In the genomic region with DNA sequence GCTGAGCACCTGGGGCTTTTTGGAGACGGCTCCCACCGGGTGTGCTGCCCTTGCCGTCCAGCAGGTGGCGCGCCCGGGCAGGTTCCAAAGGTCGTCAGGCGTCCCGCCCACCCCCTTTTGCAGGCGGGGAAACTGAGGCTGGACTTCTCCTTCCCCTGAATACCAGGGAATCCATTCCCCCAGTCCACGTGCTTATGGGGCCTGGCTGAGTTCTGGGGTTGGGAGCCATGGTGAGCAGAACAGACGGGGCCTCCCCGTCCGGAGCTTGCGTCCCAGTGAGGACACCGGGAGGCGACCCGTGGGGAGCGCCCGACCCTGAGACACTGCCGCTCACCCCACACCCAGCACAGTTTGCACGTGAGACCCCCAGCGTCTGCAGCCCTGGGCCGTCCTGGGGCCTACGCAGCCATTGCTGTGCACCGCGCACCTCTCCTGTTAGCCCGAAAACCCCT, we compare ENCODE assay signal across 8 cellular contexts. TPM values are rescaled to one million over a fixed set of nuclear protein-coding genes. Genes with fewer than 3 reads are reported as not detected.
DNase-seq lines count a peak whose midpoint lies in the region; ATAC-seq, FAIRE-seq and TF ChIP-seq lines count a peak whose summit lies in the region.

No MANE protein-coding gene starts in this region.

- no peak overlapping the region for H3K4ac ChIP-seq in H1 (replicated peaks; ENCODE audit: insufficient read length, low read depth, low read length)

- ATAC-seq in activated CD8-positive, alpha-beta T cell treated with anti-CD3 and anti-CD28 coated beads, Interleukin-2, amount 10 ng/mL, durations not matched to agents 7 days and 5 days: peak; percentile 60
- ATAC-seq in HG03196 (IDR thresholded peaks at IDR 0.05; ENCODE audit: unreplicated experiment): no peak

- no peaks in the 10 kb centered on the region for H3K79me2 ChIP-seq in H1 (ENCODE audit: control insufficient read depth in 1 of 2, insufficient read depth in 2 of 2, low read length in 2 of 2)
- H3K79me2 ChIP-seq in neural progenitor cell (ENCODE audit: low read depth): no peaks in the 10 kb centered on the region

- peak overlapping the region; percentile 24; the same call in 1 of the 2 replicates for H3K18ac ChIP-seq in H1 (ENCODE audit: extremely low read depth, low read length)

- H3K9ac ChIP-seq in H1 (replicated peaks in 1 of 4; ENCODE audit: extremely low read depth in 1 of 4, low read depth in 3 of 4, low read length in 3 of 4): no peak overlapping the region
- no peak overlapping the region for H3K9ac ChIP-seq in neural progenitor cell

- H3K56ac ChIP-seq in H1 (replicated peaks; ENCODE audit: insufficient read length, low read depth, low read length): no peak overlapping the region

- H3K4me3 Mint-ChIP-seq in HFFc6 (no peak overlapping the region), neural progenitor cell (no peak overlapping the region)
- no peak overlapping the region for H3K4me3 Mint-ChIP-seq in activated CD8-positive, alpha-beta T cell treated with anti-CD3 and anti-CD28 coated beads, Interleukin-2, amount 10 ng/mL, durations not matched to agents 7 days and 5 days

- no peak overlapping the region for H3K4me2 ChIP-seq in H1 (ENCODE audit: insufficient read depth in 1 of 2, low read depth in 2 of 2, low read length in 2 of 2)
- H3K4me2 ChIP-seq in neural progenitor cell: no peak overlapping the region

- H4K20me1 ChIP-seq in H1 (replicated peaks in 1 of 2; ENCODE audit: control insufficient read depth in 1 of 2, insufficient read depth in 2 of 2, low read length in 2 of 2): peaks cover 0 to 8% of the 10 kb centered on the region in 2 experiments
- no peaks in the 10 kb centered on the region for H4K20me1 ChIP-seq in neural progenitor cell (ENCODE audit: low read depth)

- no peaks in the 10 kb centered on the region for H3K23me2 ChIP-seq in H1 (ENCODE audit: low read depth, low read length)

- H3K23ac ChIP-seq in H1 (ENCODE audit: insufficient read length): no peak overlapping the region

- H3K27me3 ChIP-seq in H1 (replicated peaks in 1 of 4; ENCODE audit: control insufficient read depth in 3 of 4, extremely low read depth in 1 of 4, insufficient read depth in 3 of 4, low read length in 3 of 4) (no peaks in the 10 kb centered on the region; a peak in 1 of 7 replicates), neural progenitor cell (no peaks in the 10 kb centered on the region)

- H4K8ac ChIP-seq in H1 (ENCODE audit: extremely low read depth, insufficient read depth, low read length): no peak overlapping the region

- no peak overlapping the region for H4K5ac ChIP-seq in H1 (ENCODE audit: insufficient read length, low read depth, low read length)

- FAIRE-seq in H1 (lab: Jason Lieb, UNC): no peak

- peak; percentile 97 for TF ChIP-seq CTCF in HFFc6 (IDR thresholded peaks at IDR 0.05)
- TF ChIP-seq CTCF in H1 (IDR thresholded peaks at IDR 0.05; ENCODE audit: control extremely low read depth in 1 of 3, insufficient read depth in 1 of 3, low read depth in 1 of 3, low read length in 3 of 3): peak; percentile 81 to 90 (median 89)
- TF ChIP-seq CTCF in neural progenitor cell (IDR thresholded peaks at IDR 0.05): peak; percentile 94

- CTCF ChIA-PET in activated CD8-positive, alpha-beta T cell treated with anti-CD3 and anti-CD28 coated beads, Interleukin-2, amount 10 ng/mL, durations not matched to agents 7 days and 5 days (lab: Charles Lee): no interaction called here
- CTCF ChIA-PET in H1 (lab: Charles Lee; ENCODE audit: partially characterized antibody): interaction anchor here (0.8 to 1.6 kb wide), 19 partner anchors 8 to 134 kb away, joined by 3 to 20 read pairs (median 4); no protein-coding TSS in a partner anchor

- H4K91ac ChIP-seq in H1 (replicated peaks; ENCODE audit: insufficient read length, low read length): no peak overlapping the region

- H2BK15ac ChIP-seq in H1 (ENCODE audit: low read length): no peak overlapping the region

- peaks cover 12% of the 10 kb centered on the region for H3K9me3 Mint-ChIP-seq in HFFc6
- H3K9me3 Mint-ChIP-seq in activated CD8-positive, alpha-beta T cell treated with anti-CD3 and anti-CD28 coated beads, Interleukin-2, amount 10 ng/mL, durations not matched to agents 7 days and 5 days (ENCODE audit: insufficient read depth): no peaks in the 10 kb centered on the region
- peaks cover 4% of the 10 kb centered on the region for H3K9me3 Mint-ChIP-seq in neural progenitor cell

- H3K14ac ChIP-seq in H1 (ENCODE audit: insufficient read length): no peak overlapping the region

- no peak overlapping the region for H2BK20ac ChIP-seq in H1 (ENCODE audit: low read length)

- H2BK5ac ChIP-seq in H1 (ENCODE audit: low read depth, low read length): no peak overlapping the region

- TF ChIP-seq EP300 in H1 (IDR thresholded peaks at IDR 0.05; ENCODE audit: borderline replicate concordance in 1 of 2, low read depth in 2 of 2, low read length in 2 of 2): no peak

- POLR2A ChIA-PET in activated CD8-positive, alpha-beta T cell treated with anti-CD3 and anti-CD28 coated beads, Interleukin-2, amount 10 ng/mL, durations not matched to agents 7 days and 5 days (lab: Charles Lee): interaction anchor here (0.8 kb wide), 1 partner anchor 233 kb away, joined by 3 read pairs; a partner anchor contains a TSS
- POLR2A ChIA-PET in H1 (lab: Charles Lee; ENCODE audit: partially characterized antibody): no interaction called here

- H3K4me3 ChIP-seq in H1 (ENCODE audit: extremely low read depth in 1 of 4, insufficient read depth in 2 of 4, low read depth in 3 of 4, low read length in 4 of 4): no peak overlapping the region
- no peak overlapping the region for H3K4me3 ChIP-seq in neural progenitor cell

- H3K4me1 Mint-ChIP-seq in HFFc6 (ENCODE audit: low read depth) (peaks cover 14% of the 10 kb centered on the region), neural progenitor cell (peaks cover 8% of the 10 kb centered on the region)
- H3K4me1 Mint-ChIP-seq in activated CD8-positive, alpha-beta T cell treated with anti-CD3 and anti-CD28 coated beads, Interleukin-2, amount 10 ng/mL, durations not matched to agents 7 days and 5 days (ENCODE audit: low read depth): no peaks in the 10 kb centered on the region

- TF ChIP-seq RAD21 in H1 (IDR thresholded peaks at IDR 0.05 in 1 of 2, conservative IDR thresholded peaks at IDR 0.05 in 1 of 2; ENCODE audit: low read depth in 2 of 2, low read length in 2 of 2): peak; percentile 65 to 75

- H3K9me3 ChIP-seq in H1 (ENCODE audit: insufficient read depth in 2 of 2, low read depth in 1 of 2, low read length in 1 of 2) (peaks cover 7 to 8% of the 10 kb centered on the region in 2 experiments; a peak in 1 of 4 replicates), neural progenitor cell (ENCODE audit: low read depth) (no peaks in the 10 kb centered on the region)

- H3K27ac Mint-ChIP-seq in HFFc6 (no peak overlapping the region), neural progenitor cell (no peak overlapping the region)
- H3K27ac Mint-ChIP-seq in activated CD8-positive, alpha-beta T cell treated with anti-CD3 and anti-CD28 coated beads, Interleukin-2, amount 10 ng/mL, durations not matched to agents 7 days and 5 days: no peak overlapping the region

- H3K27ac ChIP-seq in H1 (ENCODE audit: low read depth, low read length) (no peak overlapping the region), neural progenitor cell (no peak overlapping the region)

- no peaks in the 10 kb centered on the region for H3F3A ChIP-seq in neural progenitor cell (ENCODE audit: low read depth)

- WGBS in H1 (ENCODE audit: extremely low coverage in 1 of 2, insufficient coverage in 1 of 2, insufficient read length in 1 of 2, insufficient replicate concordance in 2 of 2, low coverage in 1 of 2, low lambda C conversion rate in 2 of 2, missing lambda C conversion rate in 1 of 2), 2 experiments: 58% methylated on average over 28 of the region's 28 CpGs; no CpG with 5 or more reads in 1 of the 2 experiments

- H3K36me3 ChIP-seq in H1 (ENCODE audit: control insufficient read depth in 2 of 4, insufficient read depth in 4 of 4, low read length in 3 of 4): no peaks in the 10 kb centered on the region
- no peaks in the 10 kb centered on the region for H3K36me3 ChIP-seq in neural progenitor cell

- no peaks in the 10 kb centered on the region for H3K79me1 ChIP-seq in H1 (ENCODE audit: low read depth, low read length)

- DNase-seq in AG08395 (ENCODE audit: low spot score) (peak; percentile 57), HFFc6 (no peak), H1 (ENCODE audit: low read depth in 1 of 2, low spot score in 2 of 2) (peak in 1 of 2 experiments; percentile 95), neural progenitor cell (ENCODE audit: low spot score) (peak; percentile 63), ureter (ENCODE audit: low spot score) (peak; percentile 51), occipital lobe (lab: John Stamatoyannopoulos, UW) (no peak)
- DNase-seq in activated CD8-positive, alpha-beta T cell treated with anti-CD3 and anti-CD28 coated beads, Interleukin-2, amount 10 ng/mL, durations not matched to agents 7 days and 5 days: peak; percentile 64

- H2BK120ac ChIP-seq in H1 (replicated peaks; ENCODE audit: low read depth, low read length): no peak overlapping the region

- H2BK12ac ChIP-seq in H1 (ENCODE audit: low read depth, low read length): no peak overlapping the region

- peaks cover 22% of the 10 kb centered on the region for H3K27me3 Mint-ChIP-seq in HFFc6 (ENCODE audit: insufficient read depth)
- peaks cover 9% of the 10 kb centered on the region for H3K27me3 Mint-ChIP-seq in activated CD8-positive, alpha-beta T cell treated with anti-CD3 and anti-CD28 coated beads, Interleukin-2, amount 10 ng/mL, durations not matched to agents 7 days and 5 days (ENCODE audit: low read depth)
- H3K27me3 Mint-ChIP-seq in neural progenitor cell (ENCODE audit: insufficient read depth, low read depth): peaks cover 14% of the 10 kb centered on the region

- H2AFZ ChIP-seq in H1 (ENCODE audit: low read length): no peak overlapping the region
- H2AFZ ChIP-seq in neural progenitor cell (replicated peaks): no peak overlapping the region

- H3K36me3 Mint-ChIP-seq in HFFc6 (ENCODE audit: low read depth) (peaks cover 5% of the 10 kb centered on the region), neural progenitor cell (no peaks in the 10 kb centered on the region)
- no peaks in the 10 kb centered on the region for H3K36me3 Mint-ChIP-seq in activated CD8-positive, alpha-beta T cell treated with anti-CD3 and anti-CD28 coated beads, Interleukin-2, amount 10 ng/mL, durations not matched to agents 7 days and 5 days (ENCODE audit: low read depth)

- no peak overlapping the region for H2AK5ac ChIP-seq in H1 (ENCODE audit: low read depth, low read length)

- H3K4me1 ChIP-seq in H1 (replicated peaks in 1 of 4; ENCODE audit: control insufficient read depth in 3 of 4, insufficient read depth in 4 of 4, low read length in 3 of 4) (no peaks in the 10 kb centered on the region; a peak in 2 of 7 replicates), neural progenitor cell (no peaks in the 10 kb centered on the region)

- no peak for TF ChIP-seq POLR2A in H1 (IDR thresholded peaks at IDR 0.05; ENCODE audit: control extremely low read depth in 1 of 2, low read depth in 2 of 2, low read length in 2 of 2)

RNA-seq across cellular contexts. Expression of a gene that starts 51.8 kb away (rescaled TPM):
- total RNA-seq in HFFc6 (2021; fragmentation: NEBNext Ultra II Directional; extraction: Animal tissue kit (Norgen Biotek cat#: 25700)): not detected
- not detected for total RNA-seq in activated CD8-positive, alpha-beta T cell treated with anti-CD3 and anti-CD28 coated beads, Interleukin-2, amount 10 ng/mL, durations not matched to agents 7 days and 5 days
- total RNA-seq in H1 (2021; fragmentation: NEBNext Ultra II Directional; extraction: Animal tissue kit (Norgen Biotek cat#: 25700)): 28.3 and 28.4 TPM in 2 replicates
- 10.3 and 19.3 TPM in 2 replicates for polyA plus RNA-seq in H1 (2011; rRNA removed)
- 16.6 TPM for polyA plus RNA-seq in H1 (2011; cell fraction: cytosol; rRNA removed)
- polyA plus RNA-seq in H1 (2011; cell fraction: nucleus; rRNA removed): 21.3 TPM
- 10.2 to 20.9 TPM (median 18.6 TPM) in 4 replicates for polyA plus RNA-seq in H1 (2012, experiment 1 of 2)
- 15.9 TPM for polyA plus RNA-seq in H1 (2012, experiment 2 of 2)
- 13.8 TPM for polyA plus RNA-seq in H1 (2013, experiment 1 of 2)
- 14.8 TPM for polyA plus RNA-seq in H1 (2013, experiment 2 of 2)
- polyA minus RNA-seq in H1 (2011; rRNA and poly(A)+ RNA removed): 6.4 and 9.5 TPM in 2 replicates
- 15.0 TPM for polyA minus RNA-seq in H1 (2011; cell fraction: cytosol; rRNA and poly(A)+ RNA removed)
- polyA minus RNA-seq in H1 (2011; cell fraction: nucleus; rRNA and poly(A)+ RNA removed): 16.9 TPM
- total RNA-seq in neural progenitor cell (ENCODE audit: low replicate concordance) (7.1 and 19.4 TPM in 2 replicates), ureter (0.91 TPM), occipital lobe (56.0 TPM)

RNA-seq across cellular contexts. Expression of a gene that starts 57.7 kb away (rescaled TPM):
- 10 to 100 TPM; 10.6 to 13.7 (median 13.3) TPM for total RNA-seq in HFFc6 (2021; fragmentation: NEBNext Ultra II Directional; extraction: Animal tissue kit (Norgen Biotek cat#: 25700))
- 1 to 10 TPM; 2.6 to 2.7 TPM for total RNA-seq in activated CD8-positive, alpha-beta T cell treated with anti-CD3 and anti-CD28 coated beads, Interleukin-2, amount 10 ng/mL, durations not matched to agents 7 days and 5 days
- 27.1 and 28.2 TPM in 2 replicates for total RNA-seq in H1 (2021; fragmentation: NEBNext Ultra II Directional; extraction: Animal tissue kit (Norgen Biotek cat#: 25700))
- polyA plus RNA-seq in H1 (2011; rRNA removed): 8.2 and 15.6 TPM in 2 replicates
- polyA plus RNA-seq in H1 (2011; cell fraction: cytosol; rRNA removed): 6.5 TPM
- polyA plus RNA-seq in H1 (2011; cell fraction: nucleus; rRNA removed): 44.9 TPM
- 14.6 to 17.2 TPM (median 16.2 TPM) in 4 replicates for polyA plus RNA-seq in H1 (2012, experiment 1 of 2)
- polyA plus RNA-seq in H1 (2012, experiment 2 of 2): 3.6 TPM
- 13.4 TPM for polyA plus RNA-seq in H1 (2013, experiment 1 of 2)
- 13.2 TPM for polyA plus RNA-seq in H1 (2013, experiment 2 of 2)
- 7.8 and 11.3 TPM in 2 replicates for polyA minus RNA-seq in H1 (2011; rRNA and poly(A)+ RNA removed)
- polyA minus RNA-seq in H1 (2011; cell fraction: cytosol; rRNA and poly(A)+ RNA removed): 16.9 TPM
- 19.5 TPM for polyA minus RNA-seq in H1 (2011; cell fraction: nucleus; rRNA and poly(A)+ RNA removed)
- 10.3 and 11.7 TPM in 2 replicates for total RNA-seq in neural progenitor cell (ENCODE audit: low replicate concordance)
- 27.2 TPM for total RNA-seq in ureter
- 33.2 TPM for total RNA-seq in occipital lobe

Comparison
In these comparisons a context has a peak if more than half of its experiments do, and no peak if none do; other contexts are left out.
1. DNase-seq: peak in AG08395 (single experiment), activated CD8-positive, alpha-beta T cell treated with anti-CD3 and anti-CD28 coated beads, Interleukin-2, amount 10 ng/mL, durations not matched to agents 7 days and 5 days (single experiment), neural progenitor cell (single experiment) and ureter (single experiment); none in HFFc6 (single experiment) and occipital lobe (single experiment).
2. Peak in every context shown above with its lines, with median percentiles within 50 percentile points of each other: CTCF ChIP-seq.